19 cellular contexts compared by ENCODE assay signal in the genomic region with DNA sequence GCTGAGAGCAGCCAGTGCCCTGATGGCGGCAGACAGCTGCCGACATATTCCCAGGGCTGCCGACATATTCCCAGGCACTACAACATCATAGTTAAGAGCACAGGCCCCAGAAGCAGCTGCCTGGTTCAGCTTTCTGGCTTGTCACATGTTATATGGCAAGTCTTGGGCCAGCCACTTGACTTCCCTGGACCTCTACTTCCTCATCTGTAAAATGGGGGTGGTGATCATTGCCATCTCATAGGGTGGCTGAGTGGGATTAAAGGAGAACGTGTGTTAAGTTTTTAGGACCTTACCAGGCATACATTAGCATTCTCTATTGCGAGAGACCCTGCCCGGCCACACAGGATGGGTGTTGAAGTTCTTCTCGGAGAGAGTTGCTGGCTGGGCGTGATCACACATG. TPM values are rescaled to one million over a fixed set of nuclear protein-coding genes. Genes with fewer than 3 reads are reported as not detected.
DNase-seq lines count a peak whose midpoint lies in the region; ATAC-seq and TF ChIP-seq lines count a peak whose summit lies in the region.
"Had no signal": no experiment of that assay in that cellular context is flagged by ENCODE, and none has a peak within 500 bp of the region (broad histone marks: within the 10 kb centered on the region; RNA-seq: fewer than 3 reads in every experiment).

No MANE protein-coding gene starts in this region.

- H3K4me3 ChIP-seq in naive thymus-derived CD4-positive, alpha-beta T cell (ENCODE audit: low read length), result no peak overlapping the region
- no peak overlapping the region for H3K4me3 ChIP-seq in tibial artery
- H3K4me3 ChIP-seq: A549, GM23338 had no signal

- ATAC-seq in activated T-helper 17 cell treated with anti-CD3 and anti-CD28 coated beads, Interleukin-2, amount 50 U/mL, for 72 hours (replicated peaks), result no peak
- ATAC-seq in naive thymus-derived CD4-positive, alpha-beta T cell, result no peak
- ATAC-seq: A549, GM23338, PC-3 had no signal

- H3K27ac ChIP-seq in naive thymus-derived CD4-positive, alpha-beta T cell (ENCODE audit: low read depth, low read length), result no peak overlapping the region
- H3K27ac ChIP-seq in tibial artery, result no peak overlapping the region
- H3K27ac ChIP-seq: A549, C4-2B, KMS-11 had no signal

- peak overlapping the region; percentile 25 for H3K27ac Mint-ChIP-seq in activated naive CD8-positive, alpha-beta T cell
- H3K27ac Mint-ChIP-seq in activated naive CD8-positive, alpha-beta T cell treated with anti-CD3 and anti-CD28 coated beads for 36 hours, result no peak overlapping the region
- peak overlapping the region; percentile 66 for H3K27ac Mint-ChIP-seq in activated T-helper 17 cell treated with anti-CD3 and anti-CD28 coated beads, Interleukin-2, amount 50 U/mL, for 72 hours
- peak overlapping the region in 7 of 9 donors; percentile 5 to 89 (median 58) for H3K27ac Mint-ChIP-seq in naive thymus-derived CD4-positive, alpha-beta T cell
- H3K27ac Mint-ChIP-seq: GM23338 had no signal

- H3K27me3 Mint-ChIP-seq in activated naive CD8-positive, alpha-beta T cell, result no peaks in the 10 kb centered on the region
- no peaks in the 10 kb centered on the region for H3K27me3 Mint-ChIP-seq in activated naive CD8-positive, alpha-beta T cell treated with anti-CD3 and anti-CD28 coated beads for 36 hours
- no peaks in the 10 kb centered on the region for H3K27me3 Mint-ChIP-seq in activated T-helper 17 cell treated with anti-CD3 and anti-CD28 coated beads, Interleukin-2, amount 50 U/mL, for 72 hours
- H3K27me3 Mint-ChIP-seq in naive thymus-derived CD4-positive, alpha-beta T cell, result no peaks in the 10 kb centered on the region

- H3K4me1 ChIP-seq in naive thymus-derived CD4-positive, alpha-beta T cell (ENCODE audit: control insufficient read depth in 2 of 2, insufficient read depth in 2 of 2, low read length in 2 of 2), result peaks cover 0 to 7% of the 10 kb centered on the region in 2 donors
- no peaks in the 10 kb centered on the region for H3K4me1 ChIP-seq in tibial artery
- H3K4me1 ChIP-seq: A549 had no signal

- H3K4me3 Mint-ChIP-seq in activated naive CD8-positive, alpha-beta T cell, result no peak overlapping the region
- no peak overlapping the region for H3K4me3 Mint-ChIP-seq in activated naive CD8-positive, alpha-beta T cell treated with anti-CD3 and anti-CD28 coated beads for 36 hours
- H3K4me3 Mint-ChIP-seq in activated T-helper 17 cell treated with anti-CD3 and anti-CD28 coated beads, Interleukin-2, amount 50 U/mL, for 72 hours, result no peak overlapping the region
- H3K4me3 Mint-ChIP-seq in naive thymus-derived CD4-positive, alpha-beta T cell, result no peak overlapping the region
- H3K4me3 Mint-ChIP-seq: GM23338 had no signal

- intact Hi-C loops in naive thymus-derived CD4-positive, alpha-beta T cell (cut with micrococcal nuclease), result no loop called here
- intact Hi-C loops in tibial artery (cut with DNase I; ENCODE audit: low total_unique reads), result no loop called here

- no peaks in the 10 kb centered on the region for H3K9me3 ChIP-seq in naive thymus-derived CD4-positive, alpha-beta T cell (ENCODE audit: control insufficient read depth in 2 of 3, low read length in 3 of 3)
- H3K9me3 ChIP-seq in tibial artery, result no peaks in the 10 kb centered on the region
- H3K9me3 ChIP-seq: A549 had no signal

- CTCF ChIA-PET in naive thymus-derived CD4-positive, alpha-beta T cell (lab: Charles Lee), result interaction anchor here (1.2 to 1.6 kb wide), 2 partner anchors 16 to 143 kb away, joined by 3 to 6 read pairs; no protein-coding TSS in a partner anchor

- no peaks in the 10 kb centered on the region for H3K36me3 Mint-ChIP-seq in activated naive CD8-positive, alpha-beta T cell
- peaks cover 4% of the 10 kb centered on the region for H3K36me3 Mint-ChIP-seq in activated naive CD8-positive, alpha-beta T cell treated with anti-CD3 and anti-CD28 coated beads for 36 hours
- H3K36me3 Mint-ChIP-seq in activated T-helper 17 cell treated with anti-CD3 and anti-CD28 coated beads, Interleukin-2, amount 50 U/mL, for 72 hours (ENCODE audit: low read depth), result peaks cover 87% of the 10 kb centered on the region
- H3K36me3 Mint-ChIP-seq in naive thymus-derived CD4-positive, alpha-beta T cell, result peaks cover 8 to 39% (median 13%) of the 10 kb centered on the region in 5 donors

- H3K27me3 ChIP-seq in naive thymus-derived CD4-positive, alpha-beta T cell (ENCODE audit: control insufficient read depth in 2 of 2, insufficient read depth in 2 of 2, low read length in 2 of 2), result no peaks in the 10 kb centered on the region
- H3K27me3 ChIP-seq in tibial artery, result no peaks in the 10 kb centered on the region

- no peak for TF ChIP-seq CTCF in tibial artery (IDR thresholded peaks at IDR 0.05)

- POLR2A ChIA-PET in naive thymus-derived CD4-positive, alpha-beta T cell (lab: Charles Lee), result interaction anchor here (1.0 to 2.1 kb wide), 4 partner anchors 16 to 144 kb away, joined by 3 to 11 read pairs (median 4); a partner anchor contains a TSS

- H3K4me1 Mint-ChIP-seq in activated naive CD8-positive, alpha-beta T cell (ENCODE audit: low read depth), result peaks cover 9% of the 10 kb centered on the region
- H3K4me1 Mint-ChIP-seq in activated naive CD8-positive, alpha-beta T cell treated with anti-CD3 and anti-CD28 coated beads for 36 hours, result peaks cover 4% of the 10 kb centered on the region
- H3K4me1 Mint-ChIP-seq in activated T-helper 17 cell treated with anti-CD3 and anti-CD28 coated beads, Interleukin-2, amount 50 U/mL, for 72 hours, result no peaks in the 10 kb centered on the region
- H3K4me1 Mint-ChIP-seq in naive thymus-derived CD4-positive, alpha-beta T cell, result peaks cover 7 to 15% (median 9%) of the 10 kb centered on the region in 7 donors

- DNase-seq in activated naive CD8-positive, alpha-beta T cell treated with anti-CD3 and anti-CD28 coated beads for 36 hours, result no peak
- DNase-seq in naive thymus-derived CD4-positive, alpha-beta T cell, result no peak
- DNase-seq in tibial artery (no peak), SIG-M5 (lab: John Stamatoyannopoulos, UW) (no peak)
- no peak for DNase-seq in central memory CD4-positive, alpha-beta T cell
- DNase-seq: COR-L47, GF-D8, NCI-H1048, NCI-H146, NCI-H2081, NCI-H510A treated with DMSO at 0.1 percent for 48 hours, NCI-H82, PC-3 had no signal

- H3K36me3 ChIP-seq in naive thymus-derived CD4-positive, alpha-beta T cell (ENCODE audit: control insufficient read depth in 2 of 3, insufficient read depth in 3 of 3, low read length in 3 of 3), result peaks cover 0 to 83% (median 21%) of the 10 kb centered on the region in 3 experiments
- H3K36me3 ChIP-seq in tibial artery, result peaks cover 66 to 92% (median 83%) of the 10 kb centered on the region in 3 donors

- no peaks in the 10 kb centered on the region for H3K9me3 Mint-ChIP-seq in activated naive CD8-positive, alpha-beta T cell (ENCODE audit: low read depth)
- H3K9me3 Mint-ChIP-seq in activated naive CD8-positive, alpha-beta T cell treated with anti-CD3 and anti-CD28 coated beads for 36 hours, result no peaks in the 10 kb centered on the region
- no peaks in the 10 kb centered on the region for H3K9me3 Mint-ChIP-seq in activated T-helper 17 cell treated with anti-CD3 and anti-CD28 coated beads, Interleukin-2, amount 50 U/mL, for 72 hours
- peaks cover 0 to 1% (median 0%) of the 10 kb centered on the region in 11 donors for H3K9me3 Mint-ChIP-seq in naive thymus-derived CD4-positive, alpha-beta T cell
- H3K9me3 Mint-ChIP-seq: GM23338 had no signal

RNA-seq across cellular contexts. Expression of a gene that starts 19.1 kb away (rescaled TPM):
- total RNA-seq in activated naive CD8-positive, alpha-beta T cell treated with anti-CD3 and anti-CD28 coated beads for 36 hours, result 10 to 100 TPM; 46.8 to 50.6 TPM
- total RNA-seq in activated T-helper 17 cell treated with anti-CD3 and anti-CD28 coated beads, Interleukin-2, amount 50 U/mL, for 72 hours, result 10 to 100 TPM; 36.1 to 45.9 TPM
- 10 to 100 TPM; 36.5 to 92.0 (median 69.9) TPM for total RNA-seq in naive thymus-derived CD4-positive, alpha-beta T cell
- 100 to 1,000 TPM in 1 of 2 donors, 10 to 100 TPM in 1; 96.3 to 127 TPM for polyA plus RNA-seq in naive thymus-derived CD4-positive, alpha-beta T cell

RNA-seq across cellular contexts. Expression of a gene that starts 23.7 kb away (rescaled TPM):
- 10 to 100 TPM; 30.7 to 30.8 TPM for total RNA-seq in activated naive CD8-positive, alpha-beta T cell treated with anti-CD3 and anti-CD28 coated beads for 36 hours
- total RNA-seq in activated T-helper 17 cell treated with anti-CD3 and anti-CD28 coated beads, Interleukin-2, amount 50 U/mL, for 72 hours, result 100 to 1,000 TPM; 101 to 133 TPM
- total RNA-seq in naive thymus-derived CD4-positive, alpha-beta T cell, result 100 to 1,000 TPM; 130 to 221 (median 150) TPM
- 100 to 1,000 TPM; 118 to 183 TPM for polyA plus RNA-seq in naive thymus-derived CD4-positive, alpha-beta T cell

RNA-seq across cellular contexts. Expression of a gene that starts 28.0 kb away (rescaled TPM):
- total RNA-seq in activated naive CD8-positive, alpha-beta T cell treated with anti-CD3 and anti-CD28 coated beads for 36 hours, result 10 to 100 TPM; 33.7 to 34.8 TPM
- 10 to 100 TPM; 26.8 to 26.9 TPM for total RNA-seq in activated T-helper 17 cell treated with anti-CD3 and anti-CD28 coated beads, Interleukin-2, amount 50 U/mL, for 72 hours
- 10 to 100 TPM; 17.5 to 42.0 (median 25.7) TPM for total RNA-seq in naive thymus-derived CD4-positive, alpha-beta T cell
- polyA plus RNA-seq in naive thymus-derived CD4-positive, alpha-beta T cell, result 10 to 100 TPM; 54.0 to 62.6 TPM

RNA-seq across cellular contexts. Expression of a gene that starts 31.9 kb away (rescaled TPM):
- total RNA-seq in activated naive CD8-positive, alpha-beta T cell treated with anti-CD3 and anti-CD28 coated beads for 36 hours, result 1 to 10 TPM in 1 of 2 experiments, under 1 TPM in 1; 0.52 to 1.3 TPM
- 1 to 10 TPM; 1.2 to 9.1 TPM for total RNA-seq in activated T-helper 17 cell treated with anti-CD3 and anti-CD28 coated beads, Interleukin-2, amount 50 U/mL, for 72 hours
- 1 to 10 TPM; 1.9 to 4.6 (median 2.8) TPM for total RNA-seq in naive thymus-derived CD4-positive, alpha-beta T cell
- polyA plus RNA-seq in naive thymus-derived CD4-positive, alpha-beta T cell, result under 1 TPM in 1 of 2 donors, not detected in 1; 0.07 TPM

RNA-seq across cellular contexts. Expression of a gene that starts 37.6 kb away (rescaled TPM):
- total RNA-seq in activated naive CD8-positive, alpha-beta T cell treated with anti-CD3 and anti-CD28 coated beads for 36 hours, result 100 to 1,000 TPM; 427 to 438 TPM
- total RNA-seq in activated T-helper 17 cell treated with anti-CD3 and anti-CD28 coated beads, Interleukin-2, amount 50 U/mL, for 72 hours, result 100 to 1,000 TPM; 239 to 288 TPM
- 100 to 1,000 TPM; 192 to 424 (median 259) TPM for total RNA-seq in naive thymus-derived CD4-positive, alpha-beta T cell
- polyA plus RNA-seq in naive thymus-derived CD4-positive, alpha-beta T cell, result 10 to 100 TPM; 36.9 to 44.5 TPM
